Comparison of ENCODE assay signal across 17 cellular contexts in the genomic region with DNA sequence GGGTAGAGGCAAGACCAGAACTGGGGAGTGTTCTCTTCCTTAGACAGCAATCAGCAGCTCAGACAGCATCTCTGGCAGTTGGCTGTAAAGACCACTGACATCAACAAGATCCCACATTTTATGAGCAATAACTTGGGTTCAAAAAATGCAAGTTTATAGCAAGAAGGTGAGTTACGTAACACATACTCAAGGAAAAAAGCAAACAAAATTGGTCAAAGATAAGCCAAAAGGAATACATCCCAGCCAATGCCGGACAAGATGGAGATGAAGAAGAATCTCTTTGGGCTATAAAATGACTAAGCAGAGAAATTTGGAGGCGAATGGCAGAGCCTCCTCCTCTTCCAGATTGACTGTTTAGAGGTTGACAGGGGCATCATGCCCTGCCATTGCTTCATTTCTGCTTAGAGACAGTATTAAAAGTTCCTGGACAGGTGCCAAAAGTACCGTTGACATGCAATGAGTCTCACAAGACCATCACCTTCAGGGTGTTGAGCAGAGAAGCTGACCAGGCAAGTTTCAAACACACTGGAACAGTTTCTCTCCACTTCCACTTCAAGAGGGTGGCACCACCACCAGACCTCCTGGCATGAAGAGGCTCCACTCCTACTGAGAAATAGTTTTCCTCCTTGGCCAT.
"Had no signal": no experiment of that assay in that cellular context is flagged by ENCODE, and none has a peak within 500 bp of the region (broad histone marks: within the 10 kb centered on the region; RNA-seq: fewer than 3 reads in every experiment).

No MANE protein-coding gene starts in this region.

- H3K36me3 Mint-ChIP-seq: activated naive CD4-positive, alpha-beta T cell treated with anti-CD3 and anti-CD28 coated beads, Interleukin-2, amount 50 U/mL, for 72 hours; mesothelial cell of epicardium; natural killer cell treated with Interleukin-12 subunit alpha and Interleukin-12 subunit beta and Interleukin-15 and Interleukin-18, amount 100 ng/mL, for 72 hours had no signal

- H3K4me3 ChIP-seq: adrenal gland, esophagus muscularis mucosa, lower lobe of right lung, tibial nerve, uterus had no signal

- H3K9me3 Mint-ChIP-seq: activated naive CD4-positive, alpha-beta T cell treated with anti-CD3 and anti-CD28 coated beads, Interleukin-2, amount 50 U/mL, for 72 hours; activated T-helper 1 cell treated with anti-CD3 and anti-CD28 coated beads, Interleukin-12 subunit alpha, Interleukin-12 subunit beta, Interleukin-2, Interleukin-4 antibody, amounts not matched to agents 30 ng/mL and 10 ng/mL and 1 ng/mL, durations not matched to agents 14 hours and 24 hours and 36 hours; mesothelial cell of epicardium; natural killer cell treated with Interleukin-12 subunit alpha and Interleukin-12 subunit beta and Interleukin-15 and Interleukin-18, amount 100 ng/mL, for 72 hours; stimulated activated naive CD8-positive, alpha-beta T cell treated with anti-CD3 and anti-CD28 coated beads, Interleukin-15, Interleukin-2, amounts not matched to agents 100 ng/mL and 50 ng/mL, for 24 hours; T-helper 2 cell treated with Interferon-gamma antibody and Interleukin-4, amounts not matched to agents 5 μg/mL and 100 μg/mL, for 36 hours had no signal

- DNase-seq: activated CD4-positive, alpha-beta T cell treated with anti-CD3 and anti-CD28 coated beads, Interleukin-2, amount 50 U/mL, for 48 hours; activated gamma-delta T cell treated with Interleukin-2 at 50 U/mL for 16 hours; adrenal gland; effector CD4-positive, alpha-beta T cell; hypothalamus; lower lobe of right lung; stimulated activated CD4-positive, alpha-beta T cell treated with anti-CD3 and anti-CD28 coated beads, Interleukin-2, amount 100 ng/mL, for 24 hours; uterus had no signal

- H3K4me3 Mint-ChIP-seq: activated T-helper 1 cell treated with anti-CD3 and anti-CD28 coated beads, Interleukin-12 subunit alpha, Interleukin-12 subunit beta, Interleukin-2, Interleukin-4 antibody, amounts not matched to agents 30 ng/mL and 10 ng/mL and 1 ng/mL, durations not matched to agents 14 hours and 24 hours and 36 hours; mesothelial cell of epicardium; natural killer cell treated with Interleukin-12 subunit alpha and Interleukin-12 subunit beta and Interleukin-15 and Interleukin-18, amount 100 ng/mL, for 72 hours; stimulated activated naive CD8-positive, alpha-beta T cell treated with anti-CD3 and anti-CD28 coated beads, Interleukin-15, Interleukin-2, amounts not matched to agents 100 ng/mL and 50 ng/mL, for 24 hours; T-helper 2 cell treated with Interferon-gamma antibody and Interleukin-4, amounts not matched to agents 5 μg/mL and 100 μg/mL, for 36 hours had no signal

- ATAC-seq: activated naive CD4-positive, alpha-beta T cell treated with anti-CD3 and anti-CD28 coated beads, Interleukin-2, amount 50 U/mL, for 72 hours; lower lobe of right lung; natural killer cell treated with Interleukin-12 subunit alpha and Interleukin-12 subunit beta and Interleukin-15 and Interleukin-18, amount 100 ng/mL, for 72 hours had no signal

- H3K36me3 ChIP-seq: adrenal gland, esophagus muscularis mucosa, lower lobe of right lung, neutrophil, tibial nerve, uterus had no signal

- H3K27ac ChIP-seq: adrenal gland, esophagus muscularis mucosa, lower lobe of right lung, neutrophil had no signal

- H3K27me3 ChIP-seq: adrenal gland, esophagus muscularis mucosa, tibial nerve, uterus had no signal

- H3K27ac Mint-ChIP-seq: activated naive CD4-positive, alpha-beta T cell treated with anti-CD3 and anti-CD28 coated beads, Interleukin-2, amount 50 U/mL, for 72 hours; activated T-helper 1 cell treated with anti-CD3 and anti-CD28 coated beads, Interleukin-12 subunit alpha, Interleukin-12 subunit beta, Interleukin-2, Interleukin-4 antibody, amounts not matched to agents 30 ng/mL and 10 ng/mL and 1 ng/mL, durations not matched to agents 14 hours and 24 hours and 36 hours; mesothelial cell of epicardium; natural killer cell treated with Interleukin-12 subunit alpha and Interleukin-12 subunit beta and Interleukin-15 and Interleukin-18, amount 100 ng/mL, for 72 hours; stimulated activated naive CD8-positive, alpha-beta T cell treated with anti-CD3 and anti-CD28 coated beads, Interleukin-15, Interleukin-2, amounts not matched to agents 100 ng/mL and 50 ng/mL, for 24 hours; T-helper 2 cell treated with Interferon-gamma antibody and Interleukin-4, amounts not matched to agents 5 μg/mL and 100 μg/mL, for 36 hours had no signal

- H3K9me3 ChIP-seq: adrenal gland, esophagus muscularis mucosa, lower lobe of right lung, neutrophil, tibial nerve, uterus had no signal

- H3K4me1 ChIP-seq: uterus had no signal
